Comparison of ENCODE assay signal across 11 cellular contexts in genomic region chr3:50157821-50158556, GRCh38. TPM values are rescaled to one million over a fixed set of nuclear protein-coding genes. Genes with fewer than 3 reads are reported as not detected.
DNase-seq lines count a peak whose midpoint lies in the region; ATAC-seq and TF ChIP-seq lines count a peak whose summit lies in the region.
"Had no signal": no experiment of that assay in that cellular context is flagged by ENCODE, and none has a peak within 500 bp of the region (broad histone marks: within the 10 kb centered on the region; RNA-seq: fewer than 3 reads in every experiment).

No MANE protein-coding gene starts in this region.

- no peak for DNase-seq in activated T-helper 1 cell treated with anti-CD3 and anti-CD28 coated beads, Interleukin-12 subunit alpha, Interleukin-12 subunit beta, Interleukin-2, Interleukin-4 antibody, amounts not matched to agents 30 ng/mL and 10 ng/mL and 1 ng/mL, durations not matched to agents 14 hours and 24 hours and 36 hours (ENCODE audit: low spot score)
- no peak for DNase-seq in thoracic aorta (ENCODE audit: low spot score)
- no peak for DNase-seq in Karpas-422
- DNase-seq in left lobe of liver (ENCODE audit: low spot score): no peak
- DNase-seq: activated T-cell treated with anti-CD3 and anti-CD28 coated beads, Interleukin-2, amount 50 U/mL, for 72 hours; EL; HCEC 1CT; OCI-M1 had no signal

- no peak for TF ChIP-seq CTCF in Loucy (conservative IDR thresholded peaks at IDR 0.05; ENCODE audit: low read length)
- no peak for TF ChIP-seq CTCF in thoracic aorta (IDR thresholded peaks at IDR 0.05)

- H3K4me3 Mint-ChIP-seq in activated T-helper 1 cell treated with anti-CD3 and anti-CD28 coated beads, Interleukin-12 subunit alpha, Interleukin-12 subunit beta, Interleukin-2, Interleukin-4 antibody, amounts not matched to agents 30 ng/mL and 10 ng/mL and 1 ng/mL, durations not matched to agents 14 hours and 24 hours and 36 hours: peak overlapping the region; percentile 56

- no peaks in the 10 kb centered on the region for H3K4me1 Mint-ChIP-seq in activated T-helper 1 cell treated with anti-CD3 and anti-CD28 coated beads, Interleukin-12 subunit alpha, Interleukin-12 subunit beta, Interleukin-2, Interleukin-4 antibody, amounts not matched to agents 30 ng/mL and 10 ng/mL and 1 ng/mL, durations not matched to agents 14 hours and 24 hours and 36 hours (ENCODE audit: low read depth)

- H2AFZ ChIP-seq in Loucy (ENCODE audit: low read length) (peak overlapping the region; percentile 69; the same call in 1 of the 2 replicates), Karpas-422 (ENCODE audit: low read length) (no peak overlapping the region)

- no peaks in the 10 kb centered on the region for H3K9me3 Mint-ChIP-seq in activated T-helper 1 cell treated with anti-CD3 and anti-CD28 coated beads, Interleukin-12 subunit alpha, Interleukin-12 subunit beta, Interleukin-2, Interleukin-4 antibody, amounts not matched to agents 30 ng/mL and 10 ng/mL and 1 ng/mL, durations not matched to agents 14 hours and 24 hours and 36 hours
- H3K9me3 Mint-ChIP-seq: activated T-cell treated with anti-CD3 and anti-CD28 coated beads, Interleukin-2, amount 50 U/mL, for 72 hours had no signal

- no peaks in the 10 kb centered on the region for H3K36me3 ChIP-seq in Loucy (ENCODE audit: insufficient read depth, low read length)
- peaks cover 24% of the 10 kb centered on the region; the same call in 1 of the 2 replicates for H3K36me3 ChIP-seq in iPS-20b (ENCODE audit: insufficient read depth, low read depth, low read length)
- H3K36me3 ChIP-seq in thoracic aorta: no peaks in the 10 kb centered on the region
- H3K36me3 ChIP-seq in Karpas-422 (ENCODE audit: insufficient read depth, low read length): no peaks in the 10 kb centered on the region

- no peak overlapping the region for H3K27ac Mint-ChIP-seq in activated T-helper 1 cell treated with anti-CD3 and anti-CD28 coated beads, Interleukin-12 subunit alpha, Interleukin-12 subunit beta, Interleukin-2, Interleukin-4 antibody, amounts not matched to agents 30 ng/mL and 10 ng/mL and 1 ng/mL, durations not matched to agents 14 hours and 24 hours and 36 hours
- H3K27ac Mint-ChIP-seq: activated T-cell treated with anti-CD3 and anti-CD28 coated beads, Interleukin-2, amount 50 U/mL, for 72 hours had no signal

- H3K4me1 ChIP-seq in Loucy (ENCODE audit: insufficient read depth, low read length, poor library complexity, severe bottlenecking) (peaks cover 14% of the 10 kb centered on the region), iPS-20b (ENCODE audit: insufficient read depth, low read length) (peaks cover 15% of the 10 kb centered on the region; the same call in 1 of the 2 replicates), thoracic aorta (ENCODE audit: control insufficient read depth in 1 of 2, low read depth in 2 of 2) (peaks cover 24 to 76% of the 10 kb centered on the region in 2 donors), Karpas-422 (ENCODE audit: low read length) (peaks cover 5% of the 10 kb centered on the region)

- peak overlapping the region; percentile 15 for H3K4me2 ChIP-seq in Loucy (ENCODE audit: low read depth, low read length, poor library complexity, severe bottlenecking)
- no peak overlapping the region for H3K4me2 ChIP-seq in Karpas-422 (ENCODE audit: low read depth, low read length, poor library complexity, severe bottlenecking)

- H3F3A ChIP-seq in Loucy (ENCODE audit: low read depth): no peaks in the 10 kb centered on the region

- H3K27me3 ChIP-seq in Loucy (ENCODE audit: insufficient read depth, low read length, poor library complexity, severe bottlenecking) (no peaks in the 10 kb centered on the region), iPS-20b (ENCODE audit: insufficient read depth, low read length) (peaks cover 31% of the 10 kb centered on the region), thoracic aorta (replicated peaks; ENCODE audit: insufficient read depth) (no peaks in the 10 kb centered on the region), Karpas-422 (ENCODE audit: low read length) (no peaks in the 10 kb centered on the region)

- peak overlapping the region; percentile 70 for H3K27ac ChIP-seq in iPS-20b (ENCODE audit: low read length)
- peak overlapping the region; percentile 64 to 72 for H3K27ac ChIP-seq in thoracic aorta
- H3K27ac ChIP-seq in Karpas-422 (ENCODE audit: low read length): no peak overlapping the region

- intact Hi-C loops in activated T-helper 1 cell treated with anti-CD3 and anti-CD28 coated beads, Interleukin-12 subunit alpha, Interleukin-12 subunit beta, Interleukin-2, Interleukin-4 antibody, amounts not matched to agents 30 ng/mL and 10 ng/mL and 1 ng/mL, durations not matched to agents 14 hours and 24 hours and 36 hours (cut with micrococcal nuclease): no loop called here

- no peaks in the 10 kb centered on the region for H3K9me2 ChIP-seq in Loucy (replicated peaks; ENCODE audit: low read depth, low read length)
- no peaks in the 10 kb centered on the region for H3K9me2 ChIP-seq in Karpas-422 (replicated peaks; ENCODE audit: insufficient read depth, low read length)

- H3K4me3 ChIP-seq in Loucy (ENCODE audit: low read length, poor library complexity, severe bottlenecking): no peak overlapping the region
- peak overlapping the region; percentile 90; the same call in 1 of the 2 replicates for H3K4me3 ChIP-seq in iPS-20b (ENCODE audit: low read length)
- peak overlapping the region; percentile 69 for H3K4me3 ChIP-seq in thoracic aorta
- H3K4me3 ChIP-seq in Karpas-422 (ENCODE audit: low read length): no peak overlapping the region

- H3K79me2 ChIP-seq in Loucy (ENCODE audit: insufficient read depth, low read length) (no peaks in the 10 kb centered on the region), Karpas-422 (ENCODE audit: low read length) (no peaks in the 10 kb centered on the region)

- H3K36me3 Mint-ChIP-seq in activated T-helper 1 cell treated with anti-CD3 and anti-CD28 coated beads, Interleukin-12 subunit alpha, Interleukin-12 subunit beta, Interleukin-2, Interleukin-4 antibody, amounts not matched to agents 30 ng/mL and 10 ng/mL and 1 ng/mL, durations not matched to agents 14 hours and 24 hours and 36 hours (ENCODE audit: low read depth): no peaks in the 10 kb centered on the region

- peaks cover 44% of the 10 kb centered on the region for H3K27me3 Mint-ChIP-seq in activated T-helper 1 cell treated with anti-CD3 and anti-CD28 coated beads, Interleukin-12 subunit alpha, Interleukin-12 subunit beta, Interleukin-2, Interleukin-4 antibody, amounts not matched to agents 30 ng/mL and 10 ng/mL and 1 ng/mL, durations not matched to agents 14 hours and 24 hours and 36 hours (ENCODE audit: insufficient read depth)

- H4K20me1 ChIP-seq in Loucy (ENCODE audit: insufficient read depth, low read length, poor library complexity, severe bottlenecking) (no peaks in the 10 kb centered on the region), Karpas-422 (ENCODE audit: insufficient read depth, low read depth, low read length) (peaks cover 9% of the 10 kb centered on the region)

- peak overlapping the region; percentile 36 for H3K9ac ChIP-seq in Loucy (ENCODE audit: low read depth, low read length, poor library complexity, severe bottlenecking)
- H3K9ac ChIP-seq in iPS-20b (ENCODE audit: low read depth, low read length): peak overlapping the region; percentile 90; the same call in 1 of the 2 replicates
- H3K9ac ChIP-seq in Karpas-422 (ENCODE audit: low read length): no peak overlapping the region

- H3K9me3 ChIP-seq in Loucy (ENCODE audit: insufficient read depth, low read depth, low read length) (no peaks in the 10 kb centered on the region), iPS-20b (ENCODE audit: insufficient read depth, low read depth, low read length) (no peaks in the 10 kb centered on the region), thoracic aorta (no peaks in the 10 kb centered on the region), Karpas-422 (ENCODE audit: low read length) (no peaks in the 10 kb centered on the region)

- no peak for ATAC-seq in thoracic aorta (ENCODE audit: insufficient number of reproducible peaks, low FRiP score, low read depth)
- no peak for ATAC-seq in GM19023 (IDR thresholded peaks at IDR 0.05; ENCODE audit: unreplicated experiment)
- no peak for ATAC-seq in left lobe of liver
- ATAC-seq: activated T-cell treated with anti-CD3 and anti-CD28 coated beads, Interleukin-2, amount 50 U/mL, for 72 hours had no signal

RNA-seq across cellular contexts. Expression of gene SEMA3F, which starts 2.9 kb away (rescaled TPM):
- 0.21 and 0.42 TPM in 2 replicates for total RNA-seq in activated T-helper 1 cell treated with anti-CD3 and anti-CD28 coated beads, Interleukin-12 subunit alpha, Interleukin-12 subunit beta, Interleukin-2, Interleukin-4 antibody, amounts not matched to agents 30 ng/mL and 10 ng/mL and 1 ng/mL, durations not matched to agents 14 hours and 24 hours and 36 hours
- total RNA-seq in thoracic aorta (10 to 100 TPM; 25.5 to 35.1 TPM), left lobe of liver (4.0 TPM)
- total RNA-seq in Karpas-422 (2014; rRNA removed; shearing (Covaris generic); ENCODE audit: low replicate concordance): not detected in 2 replicates

RNA-seq across cellular contexts. Expression of gene GNAT1, which starts 33.4 kb away (rescaled TPM):
- not detected in 2 replicates for total RNA-seq in activated T-helper 1 cell treated with anti-CD3 and anti-CD28 coated beads, Interleukin-12 subunit alpha, Interleukin-12 subunit beta, Interleukin-2, Interleukin-4 antibody, amounts not matched to agents 30 ng/mL and 10 ng/mL and 1 ng/mL, durations not matched to agents 14 hours and 24 hours and 36 hours
- total RNA-seq in thoracic aorta: under 1 TPM in 1 of 2 donors, not detected in 1; 0.54 TPM
- total RNA-seq in Karpas-422 (2014; rRNA removed; shearing (Covaris generic); ENCODE audit: low replicate concordance): not detected in 2 replicates
- 0.08 TPM for total RNA-seq in left lobe of liver
- total RNA-seq: activated T-cell treated with anti-CD3 and anti-CD28 coated beads, Interleukin-2, amount 50 U/mL, for 72 hours had no signal

RNA-seq across cellular contexts. Expression of gene SLC38A3, which starts 47.1 kb away (rescaled TPM):
- not detected in 2 replicates for total RNA-seq in activated T-helper 1 cell treated with anti-CD3 and anti-CD28 coated beads, Interleukin-12 subunit alpha, Interleukin-12 subunit beta, Interleukin-2, Interleukin-4 antibody, amounts not matched to agents 30 ng/mL and 10 ng/mL and 1 ng/mL, durations not matched to agents 14 hours and 24 hours and 36 hours
- total RNA-seq in thoracic aorta (under 1 TPM in 1 of 2 donors, not detected in 1; 0.28 TPM), left lobe of liver (242 TPM)
- total RNA-seq in Karpas-422 (2014; rRNA removed; shearing (Covaris generic); ENCODE audit: low replicate concordance): not detected in 2 replicates
- total RNA-seq: activated T-cell treated with anti-CD3 and anti-CD28 coated beads, Interleukin-2, amount 50 U/mL, for 72 hours had no signal

Comparison
In these comparisons a context has a peak if more than half of its experiments do, and no peak if none do; other contexts are left out.
1. H3K4me3 ChIP-seq: peak in iPS-20b (single experiment) and thoracic aorta (single experiment); none in Loucy (single experiment) and Karpas-422 (single experiment).
2. RNA of gene SLC38A3, which starts 47.1 kb away (total RNA-seq): 242 TPM in left lobe of liver (single experiment); 0.28 TPM in thoracic aorta, not detected in activated T-helper 1 cell treated with anti-CD3 and anti-CD28 coated beads, Interleukin-12 subunit alpha, Interleukin-12 subunit beta, Interleukin-2, Interleukin-4 antibody, amounts not matched to agents 30 ng/mL and 10 ng/mL and 1 ng/mL, durations not matched to agents 14 hours and 24 hours and 36 hours and not detected in Karpas-422; every median in the first group is over 100 times any median in the second.